ENCODE assay signal across 32 cellular contexts in the genomic region with DNA sequence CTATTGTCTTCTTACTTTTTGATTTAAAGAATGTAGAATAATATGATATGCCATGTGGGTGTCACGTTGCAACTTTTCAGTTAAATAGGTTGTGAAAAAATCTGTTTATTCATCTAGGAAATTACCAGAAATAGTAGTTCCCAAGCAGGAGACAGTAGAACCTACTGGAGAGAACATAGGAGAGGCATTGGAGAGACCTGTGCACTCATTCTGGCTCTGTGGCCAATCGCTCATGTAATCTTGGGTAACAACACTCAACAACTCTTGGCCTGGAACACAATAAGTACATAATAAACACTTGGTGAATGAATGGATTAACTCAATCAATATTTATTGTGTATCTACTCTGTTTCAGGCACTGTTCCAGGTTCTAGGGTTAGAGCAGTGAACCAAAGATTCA. TPM values are rescaled to one million over a fixed set of nuclear protein-coding genes. Genes with fewer than 3 reads are reported as not detected.
"Had no signal": no experiment of that assay in that cellular context is flagged by ENCODE, and none has a peak within 500 bp of the region (broad histone marks: within the 10 kb centered on the region; RNA-seq: fewer than 3 reads in every experiment).

No MANE protein-coding gene starts in this region.

- DNase-seq: activated CD4-positive, alpha-beta memory T cell treated with anti-CD3 and anti-CD28 coated beads, Interleukin-2, amount 10 ng/mL, durations not matched to agents 7 days and 5 days; activated CD4-positive, alpha-beta T cell treated with anti-CD3 and anti-CD28 coated beads for 36 hours; activated CD4-positive, alpha-beta T cell treated with anti-CD3 and anti-CD28 coated beads, Interleukin-2, amount 10 ng/mL, durations not matched to agents 7 days and 5 days; activated CD4-positive, alpha-beta T cell treated with anti-CD3 and anti-CD28 coated beads, Interleukin-2, amount 50 U/mL, for 4 hours; activated CD4-positive, CD25-positive, alpha-beta regulatory T cell; activated CD4-positive, CD25-positive, alpha-beta regulatory T cell treated with anti-CD3 and anti-CD28 coated beads, Interleukin-2, amount 50 U/mL, for 72 hours; activated CD8-positive, alpha-beta memory T cell treated with anti-CD3 and anti-CD28 coated beads, Interleukin-2, amount 50 U/mL, for 48 hours; activated gamma-delta T cell treated with Interleukin-2 at 50 U/mL for 16 hours; activated naive CD4-positive, alpha-beta T cell treated with Interleukin-2 at 50 U/mL for 16 hours; activated naive CD8-positive, alpha-beta T cell treated with anti-CD3 and anti-CD28 coated beads for 36 hours; activated naive CD8-positive, alpha-beta T cell treated with anti-CD3 and anti-CD28 coated beads, Interleukin-2, amount 50 U/mL, for 24 hours; activated T-cell treated with anti-CD3 and anti-CD28 coated beads for 4 hours; activated T-cell treated with anti-CD3 and anti-CD28 coated beads, Interleukin-2, amount 50 U/mL, for 24 hours; activated T-cell treated with anti-CD3 and anti-CD28 coated beads, Interleukin-2, amount 50 U/mL, for 72 hours; adrenal gland; amygdala; aorta; body of pancreas; caudate nucleus; cortex of kidney; dermis blood vessel endothelial cell; effector CD4-positive, alpha-beta T cell; effector memory CD8-positive, alpha-beta T cell; erythroblast; foreskin keratinocyte; gastrocnemius medialis; glutamatergic neuron; heart left ventricle; T-helper 2 cell had no signal

- H3K36me3 Mint-ChIP-seq: activated naive CD4-positive, alpha-beta T cell treated with anti-CD3 and anti-CD28 coated beads, Interleukin-2, amount 50 U/mL, for 24 hours; activated naive CD8-positive, alpha-beta T cell treated with anti-CD3 and anti-CD28 coated beads for 36 hours had no signal

- H3K27me3 ChIP-seq: adrenal gland, body of pancreas, esophagus muscularis mucosa, foreskin keratinocyte, gastrocnemius medialis, heart left ventricle had no signal

- H3K4me3 ChIP-seq: adrenal gland, body of pancreas, esophagus muscularis mucosa, gastrocnemius medialis, heart left ventricle had no signal

- H3K4me1 ChIP-seq: adrenal gland, body of pancreas, esophagus muscularis mucosa, foreskin keratinocyte, gastrocnemius medialis, heart left ventricle had no signal

- H3K36me3 ChIP-seq: adrenal gland, esophagus muscularis mucosa, gastrocnemius medialis, heart left ventricle had no signal

- ATAC-seq: activated CD4-positive, alpha-beta T cell treated with anti-CD3 and anti-CD28 coated beads for 36 hours; activated naive CD8-positive, alpha-beta T cell treated with anti-CD3 and anti-CD28 coated beads, Interleukin-2, amount 50 U/mL, for 24 hours; activated T-cell treated with anti-CD3 and anti-CD28 coated beads, Interleukin-2, amount 50 U/mL, for 72 hours; body of pancreas; effector memory CD8-positive, alpha-beta T cell; foreskin keratinocyte; gastrocnemius medialis; heart left ventricle had no signal

- H3K27ac ChIP-seq: adrenal gland, body of pancreas, esophagus muscularis mucosa, foreskin keratinocyte, gastrocnemius medialis, heart left ventricle had no signal

- H3K9me3 Mint-ChIP-seq: activated CD4-positive, alpha-beta memory T cell treated with anti-CD3 and anti-CD28 coated beads, Interleukin-2, amount 10 ng/mL, durations not matched to agents 7 days and 5 days; activated CD4-positive, alpha-beta T cell treated with anti-CD3 and anti-CD28 coated beads, Interleukin-2, amount 10 ng/mL, durations not matched to agents 7 days and 5 days; activated naive CD4-positive, alpha-beta T cell treated with anti-CD3 and anti-CD28 coated beads, Interleukin-2, amount 50 U/mL, for 24 hours; activated naive CD8-positive, alpha-beta T cell treated with anti-CD3 and anti-CD28 coated beads for 36 hours; activated naive CD8-positive, alpha-beta T cell treated with anti-CD3 and anti-CD28 coated beads, Interleukin-2, amount 50 U/mL, for 24 hours; activated T-cell treated with anti-CD3 and anti-CD28 coated beads, Interleukin-2, amount 50 U/mL, for 24 hours; activated T-cell treated with anti-CD3 and anti-CD28 coated beads, Interleukin-2, amount 50 U/mL, for 72 hours had no signal

- H3K27me3 Mint-ChIP-seq: activated naive CD8-positive, alpha-beta T cell treated with anti-CD3 and anti-CD28 coated beads for 36 hours; activated T-cell treated with anti-CD3 and anti-CD28 coated beads, Interleukin-2, amount 50 U/mL, for 24 hours had no signal

- H3K4me1 Mint-ChIP-seq: activated CD4-positive, alpha-beta memory T cell treated with anti-CD3 and anti-CD28 coated beads, Interleukin-2, amount 10 ng/mL, durations not matched to agents 7 days and 5 days; activated CD4-positive, alpha-beta T cell treated with anti-CD3 and anti-CD28 coated beads for 36 hours; activated CD4-positive, alpha-beta T cell treated with anti-CD3 and anti-CD28 coated beads, Interleukin-2, amount 10 ng/mL, durations not matched to agents 7 days and 5 days; activated naive CD4-positive, alpha-beta T cell treated with anti-CD3 and anti-CD28 coated beads, Interleukin-2, amount 50 U/mL, for 24 hours; activated naive CD8-positive, alpha-beta T cell treated with anti-CD3 and anti-CD28 coated beads for 36 hours; activated naive CD8-positive, alpha-beta T cell treated with anti-CD3 and anti-CD28 coated beads, Interleukin-2, amount 50 U/mL, for 24 hours had no signal

- H3K27ac Mint-ChIP-seq: activated CD4-positive, alpha-beta memory T cell treated with anti-CD3 and anti-CD28 coated beads, Interleukin-2, amount 10 ng/mL, durations not matched to agents 7 days and 5 days; activated CD4-positive, alpha-beta T cell treated with anti-CD3 and anti-CD28 coated beads for 36 hours; activated CD4-positive, alpha-beta T cell treated with anti-CD3 and anti-CD28 coated beads, Interleukin-2, amount 10 ng/mL, durations not matched to agents 7 days and 5 days; activated naive CD4-positive, alpha-beta T cell treated with anti-CD3 and anti-CD28 coated beads, Interleukin-2, amount 50 U/mL, for 24 hours; activated naive CD8-positive, alpha-beta T cell treated with anti-CD3 and anti-CD28 coated beads for 36 hours; activated naive CD8-positive, alpha-beta T cell treated with anti-CD3 and anti-CD28 coated beads, Interleukin-2, amount 50 U/mL, for 24 hours; activated T-cell treated with anti-CD3 and anti-CD28 coated beads, Interleukin-2, amount 50 U/mL, for 24 hours; activated T-cell treated with anti-CD3 and anti-CD28 coated beads, Interleukin-2, amount 50 U/mL, for 72 hours; effector memory CD8-positive, alpha-beta T cell had no signal

- H3K9me3 ChIP-seq: adrenal gland, body of pancreas, esophagus muscularis mucosa, gastrocnemius medialis, heart left ventricle had no signal

- H3K4me3 Mint-ChIP-seq: activated CD4-positive, alpha-beta memory T cell treated with anti-CD3 and anti-CD28 coated beads, Interleukin-2, amount 10 ng/mL, durations not matched to agents 7 days and 5 days; activated CD4-positive, alpha-beta T cell treated with anti-CD3 and anti-CD28 coated beads for 36 hours; activated CD4-positive, alpha-beta T cell treated with anti-CD3 and anti-CD28 coated beads, Interleukin-2, amount 10 ng/mL, durations not matched to agents 7 days and 5 days; activated naive CD4-positive, alpha-beta T cell treated with anti-CD3 and anti-CD28 coated beads, Interleukin-2, amount 50 U/mL, for 24 hours; activated naive CD8-positive, alpha-beta T cell treated with anti-CD3 and anti-CD28 coated beads for 36 hours; activated naive CD8-positive, alpha-beta T cell treated with anti-CD3 and anti-CD28 coated beads, Interleukin-2, amount 50 U/mL, for 24 hours; activated T-cell treated with anti-CD3 and anti-CD28 coated beads, Interleukin-2, amount 50 U/mL, for 24 hours; activated T-cell treated with anti-CD3 and anti-CD28 coated beads, Interleukin-2, amount 50 U/mL, for 72 hours; effector memory CD8-positive, alpha-beta T cell had no signal

RNA-seq across cellular contexts. Expression of a gene that starts 35.3 kb away (rescaled TPM):
- total RNA-seq: activated CD4-positive, alpha-beta memory T cell treated with anti-CD3 and anti-CD28 coated beads, Interleukin-2, amount 10 ng/mL, durations not matched to agents 7 days and 5 days; activated CD4-positive, alpha-beta T cell treated with anti-CD3 and anti-CD28 coated beads for 36 hours; activated CD4-positive, alpha-beta T cell treated with anti-CD3 and anti-CD28 coated beads, Interleukin-2, amount 10 ng/mL, durations not matched to agents 7 days and 5 days; activated naive CD8-positive, alpha-beta T cell treated with anti-CD3 and anti-CD28 coated beads for 36 hours; activated T-cell treated with anti-CD3 and anti-CD28 coated beads, Interleukin-2, amount 50 U/mL, for 72 hours; chondrocyte; foreskin keratinocyte had no signal
